30 cellular contexts compared by ENCODE assay signal in the genomic region with DNA sequence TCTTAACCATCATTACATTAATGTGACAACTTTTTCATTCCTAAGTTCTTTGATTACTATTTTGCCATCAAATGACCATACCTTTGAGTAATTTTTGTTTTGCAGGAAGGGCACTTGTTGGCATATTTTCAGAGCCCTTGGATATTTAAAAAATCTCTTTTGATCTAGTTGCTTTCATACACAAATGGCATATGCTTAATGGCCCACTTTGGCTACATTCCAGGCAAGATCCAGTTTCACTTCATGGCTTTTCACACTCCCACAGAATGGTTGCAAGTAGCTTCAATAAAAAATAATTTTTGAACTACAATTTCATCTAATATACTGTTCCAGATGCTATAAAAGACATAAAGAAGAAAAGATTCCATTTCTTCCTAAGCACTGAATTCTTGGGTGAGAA. TPM values are rescaled to one million over a fixed set of nuclear protein-coding genes. Genes with fewer than 3 reads are reported as not detected.
A peak's percentile ranks its signal among the peaks of the same experiment; 100 is the strongest.
DNase-seq lines count a peak whose midpoint lies in the region; ATAC-seq and TF ChIP-seq lines count a peak whose summit lies in the region.
"Had no signal": no experiment of that assay in that cellular context is flagged by ENCODE, and none has a peak within 500 bp of the region (broad histone marks: within the 10 kb centered on the region; RNA-seq: fewer than 3 reads in every experiment).

No MANE protein-coding gene starts in this region.

- H3K27ac Mint-ChIP-seq in nephron: peak overlapping the region in 2 of 3 experiments; percentile 48 to 53
- H3K27ac Mint-ChIP-seq: activated CD8-positive, alpha-beta T cell treated with anti-CD3 and anti-CD28 coated beads, Interleukin-2, amount 10 ng/mL, durations not matched to agents 7 days and 5 days; naive thymus-derived CD4-positive, alpha-beta T cell; stimulated activated memory B cell treated with anti-CD40 and anti-IgM and Interleukin-4, amounts not matched to agents 10 μg/mL and 1 μg/mL and 100 μg/mL, for 72 hours had no signal

- no peaks in the 10 kb centered on the region for H3K9me3 ChIP-seq in mammary epithelial cell (replicated peaks; ENCODE audit: insufficient read depth, low read length)
- H3K9me3 ChIP-seq: BLaER1, gastroesophageal sphincter, left lung, ovary, SJSA1 had no signal

- in situ Hi-C loops in mammary epithelial cell (cut with MboI; ENCODE audit: low sequenced_read_pairs in 2 of 2): no loop called here

- peaks cover 12% of the 10 kb centered on the region for H3K4me1 ChIP-seq in mammary epithelial cell (ENCODE audit: insufficient read depth, low read length)
- H3K4me1 ChIP-seq: BLaER1, left lung had no signal

- BruUV-seq in mammary epithelial cell (replicated peaks; lab: Mats Ljungman, UMichigan): no TSS peak

- ATAC-seq in HG03432 (IDR thresholded peaks at IDR 0.05; ENCODE audit: unreplicated experiment): no peak
- ATAC-seq: activated CD8-positive, alpha-beta T cell treated with anti-CD3 and anti-CD28 coated beads, Interleukin-2, amount 10 ng/mL, durations not matched to agents 7 days and 5 days; gastroesophageal sphincter; HCT116; left lung; naive thymus-derived CD4-positive, alpha-beta T cell; Panc1; stimulated activated memory B cell treated with anti-CD40 and anti-IgM and Interleukin-4, amounts not matched to agents 10 μg/mL and 1 μg/mL and 100 μg/mL, for 72 hours had no signal

- TF ChIP-seq CTCF in nephron (IDR thresholded peaks at IDR 0.05; ENCODE audit: unreplicated experiment in 3 of 3) (no peak), mammary epithelial cell (conservative IDR thresholded peaks at IDR 0.05 in 1 of 2, IDR thresholded peaks at IDR 0.05 in 1 of 2; ENCODE audit: extremely low read depth in 1 of 2, insufficient read depth in 1 of 2, low read depth in 1 of 2, low read length in 2 of 2) (no peak)

- H3K27ac ChIP-seq in mammary epithelial cell (ENCODE audit: insufficient read depth, low read depth, low read length): no peak overlapping the region
- H3K27ac ChIP-seq: BLaER1, gastroesophageal sphincter, left lung, ovary, SJSA1, spleen had no signal

- CTCF ChIA-PET in mammary epithelial cell (lab: Charles Lee; ENCODE audit: low non-redundant PET): no interaction called here

- DNase-seq in NCI-H510A treated with DMSO at 0.1 percent for 48 hours (lab: John Stamatoyannopoulos, UW): peak; percentile 18
- DNase-seq in NCI-H510A (lab: John Stamatoyannopoulos, UW): no peak
- DNase-seq in NCI-H1436 (lab: John Stamatoyannopoulos, UW): peak; percentile 32
- DNase-seq in NCI-H345 (lab: John Stamatoyannopoulos, UW): peak; percentile 45
- no peak for DNase-seq in A172 (ENCODE audit: low spot score)
- DNase-seq in mammary epithelial cell: no peak
- DNase-seq: activated CD4-positive, CD25-positive, alpha-beta regulatory T cell treated with anti-CD3 and anti-CD28 coated beads, Interleukin-2, amount 50 U/mL, for 72 hours; activated CD8-positive, alpha-beta T cell treated with anti-CD3 and anti-CD28 coated beads, Interleukin-2, amount 10 ng/mL, durations not matched to agents 7 days and 5 days; activated effector memory CD4-positive, alpha-beta T cell treated with anti-CD3 and anti-CD28 coated beads, Interleukin-2, amount 50 U/mL, for 16 hours; activated T-cell treated with anti-CD3 and anti-CD28 coated beads for 4 hours; central memory CD4-positive, alpha-beta T cell; dermis blood vessel endothelial cell; hypothalamus; left lung; naive thymus-derived CD4-positive, alpha-beta T cell; ovary; retina; spleen; stimulated activated CD4-positive, alpha-beta T cell treated with anti-CD3 and anti-CD28 coated beads, Interleukin-2, amount 100 ng/mL, for 48 hours; T-helper 1 cell had no signal

- H3K9ac ChIP-seq in mammary epithelial cell (ENCODE audit: insufficient read depth, low read length): no peak overlapping the region
- H3K9ac ChIP-seq: BLaER1 had no signal

- H3K36me3 ChIP-seq in mammary epithelial cell (ENCODE audit: insufficient read depth, low read length): no peaks in the 10 kb centered on the region
- H3K36me3 ChIP-seq: BLaER1, gastroesophageal sphincter, left lung, ovary, SJSA1, spleen had no signal

- H3K79me2 ChIP-seq in mammary epithelial cell (ENCODE audit: insufficient read depth, low read length): no peaks in the 10 kb centered on the region

- H3K27me3 Mint-ChIP-seq in nephron (ENCODE audit: low read depth): no peaks in the 10 kb centered on the region

- no peak overlapping the region for H2AFZ ChIP-seq in mammary epithelial cell (ENCODE audit: low read depth, low read length)

- dilution Hi-C loops in mammary epithelial cell (cut with HindIII; ENCODE audit: low sequenced_read_pairs): no loop called here

- no peak overlapping the region for H3K4me3 Mint-ChIP-seq in nephron
- H3K4me3 Mint-ChIP-seq: activated CD8-positive, alpha-beta T cell treated with anti-CD3 and anti-CD28 coated beads, Interleukin-2, amount 10 ng/mL, durations not matched to agents 7 days and 5 days; naive thymus-derived CD4-positive, alpha-beta T cell; stimulated activated memory B cell treated with anti-CD40 and anti-IgM and Interleukin-4, amounts not matched to agents 10 μg/mL and 1 μg/mL and 100 μg/mL, for 72 hours had no signal

- H3K4me1 Mint-ChIP-seq in nephron: peaks cover 32% of the 10 kb centered on the region
- H3K4me1 Mint-ChIP-seq: stimulated activated memory B cell treated with anti-CD40 and anti-IgM and Interleukin-4, amounts not matched to agents 10 μg/mL and 1 μg/mL and 100 μg/mL, for 72 hours had no signal

- no peak overlapping the region for H3K4me2 ChIP-seq in mammary epithelial cell (ENCODE audit: insufficient read depth, low read depth, low read length)
- H3K4me2 ChIP-seq: BLaER1 had no signal

- no peaks in the 10 kb centered on the region for H3K36me3 Mint-ChIP-seq in nephron (ENCODE audit: low read depth)
- H3K36me3 Mint-ChIP-seq: naive thymus-derived CD4-positive, alpha-beta T cell; stimulated activated memory B cell treated with anti-CD40 and anti-IgM and Interleukin-4, amounts not matched to agents 10 μg/mL and 1 μg/mL and 100 μg/mL, for 72 hours had no signal

- H3K27me3 ChIP-seq in mammary epithelial cell (ENCODE audit: insufficient read depth, low read length): no peaks in the 10 kb centered on the region
- H3K27me3 ChIP-seq: BLaER1, gastroesophageal sphincter, left lung, ovary, SJSA1 had no signal

- H3K4me3 ChIP-seq in mammary epithelial cell (replicated peaks in 1 of 3; ENCODE audit: insufficient read depth in 1 of 3, low read depth in 2 of 3, low read length in 3 of 3): no peak overlapping the region
- H3K4me3 ChIP-seq: BLaER1, gastroesophageal sphincter, left lung, ovary, SJSA1, spleen had no signal

- intact Hi-C loops in mammary epithelial cell (cut with micrococcal nuclease): no loop called here

- H4K20me1 ChIP-seq in mammary epithelial cell (ENCODE audit: insufficient read depth, low read length): no peaks in the 10 kb centered on the region
- H4K20me1 ChIP-seq: BLaER1 had no signal

- no peaks in the 10 kb centered on the region for H3K9me3 Mint-ChIP-seq in nephron
- H3K9me3 Mint-ChIP-seq: naive thymus-derived CD4-positive, alpha-beta T cell; stimulated activated memory B cell treated with anti-CD40 and anti-IgM and Interleukin-4, amounts not matched to agents 10 μg/mL and 1 μg/mL and 100 μg/mL, for 72 hours had no signal

RNA-seq across cellular contexts. Expression of a gene that starts 18.1 kb away (rescaled TPM):
- total RNA-seq in A172 (2014; rRNA removed; shearing (Covaris generic)): not detected in 2 replicates
- total RNA-seq in mammary epithelial cell: not detected
- not detected for polyA plus RNA-seq in mammary epithelial cell
- polyA minus RNA-seq in mammary epithelial cell: not detected
- total RNA-seq: activated CD8-positive, alpha-beta T cell treated with anti-CD3 and anti-CD28 coated beads, Interleukin-2, amount 10 ng/mL, durations not matched to agents 7 days and 5 days; dermis blood vessel endothelial cell; gastroesophageal sphincter; left lung; mesenteric fat pad; naive thymus-derived CD4-positive, alpha-beta T cell; ovary; SJSA1; spleen; urinary bladder had no signal
- polyA plus RNA-seq: ovary, spleen, urinary bladder had no signal

Comparison
In these comparisons a context has a peak if more than half of its experiments do, and no peak if none do; other contexts are left out.
1. DNase-seq: peak in NCI-H510A treated with DMSO at 0.1 percent for 48 hours (single experiment), NCI-H1436 (single experiment) and NCI-H345 (single experiment); none in NCI-H510A (single experiment), A172 (single experiment) and mammary epithelial cell (single experiment).